Comparison of ENCODE assay signal across 19 cellular contexts in the genomic region with DNA sequence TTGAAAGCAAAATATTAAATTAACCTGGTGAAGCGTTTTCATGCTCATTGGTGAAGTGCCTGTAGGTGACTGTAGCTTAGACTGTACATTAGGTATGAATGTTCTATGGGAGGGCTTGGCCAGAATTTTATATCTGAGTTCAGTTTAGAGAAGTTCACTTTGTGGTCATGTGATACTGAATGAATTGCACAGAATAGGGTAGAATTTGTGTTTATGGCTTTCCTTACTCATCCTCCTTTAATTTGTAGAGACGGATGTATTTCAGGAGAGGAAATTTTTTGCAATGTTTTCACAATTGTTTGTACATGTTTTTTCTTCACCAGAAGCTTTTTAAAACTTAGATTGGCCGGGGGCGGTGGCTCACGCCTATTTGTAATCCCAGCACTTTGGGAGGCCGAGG. TPM values are rescaled to one million over a fixed set of nuclear protein-coding genes. Genes with fewer than 3 reads are reported as not detected.
DNase-seq lines count a peak whose midpoint lies in the region; ATAC-seq, FAIRE-seq and TF ChIP-seq lines count a peak whose summit lies in the region.
"Had no signal": no experiment of that assay in that cellular context is flagged by ENCODE, and none has a peak within 500 bp of the region (broad histone marks: within the 10 kb centered on the region; RNA-seq: fewer than 3 reads in every experiment).

No MANE protein-coding gene starts in this region.

- H3K27me3 ChIP-seq in skeletal muscle satellite cell (ENCODE audit: control insufficient read depth, insufficient read depth, low read length), result no peaks in the 10 kb centered on the region
- H3K27me3 ChIP-seq: colonic mucosa had no signal

- FAIRE-seq in urothelium cell line (lab: Jason Lieb, UNC), result no peak

- peak overlapping the region; percentile 70 for H3K4me2 ChIP-seq in skeletal muscle satellite cell (ENCODE audit: low read length)

- H3K9me3 ChIP-seq in skeletal muscle satellite cell (replicated peaks; ENCODE audit: low read length), result no peaks in the 10 kb centered on the region
- H3K9me3 ChIP-seq: colonic mucosa had no signal

- ATAC-seq in GM19035 (IDR thresholded peaks at IDR 0.05; ENCODE audit: unreplicated experiment), result no peak
- ATAC-seq: left cardiac atrium had no signal

- H3K4me3 ChIP-seq in epithelial cell of esophagus (ENCODE audit: low read length), result peak overlapping the region; percentile 1
- H3K4me3 ChIP-seq in skeletal muscle satellite cell (ENCODE audit: low read length), result peak overlapping the region; percentile 51
- H3K4me3 ChIP-seq: colonic mucosa had no signal

- POLR2A ChIA-PET in RWPE1 (lab: Yijun Ruan, JAX; ENCODE audit: low non-redundant PET), result no interaction called here

- peaks cover 42% of the 10 kb centered on the region for H3K4me1 ChIP-seq in skeletal muscle satellite cell (ENCODE audit: control insufficient read depth, insufficient read depth, low read length)
- H3K4me1 ChIP-seq: colonic mucosa had no signal

- H3K9ac ChIP-seq in skeletal muscle satellite cell (ENCODE audit: low read depth, low read length), result peak overlapping the region; percentile 80

- H3K27ac ChIP-seq in RWPE1, result peak overlapping the region; percentile 93
- H3K27ac ChIP-seq: colonic mucosa, HL-60 had no signal

- H3K36me3 ChIP-seq in skeletal muscle satellite cell (ENCODE audit: insufficient read depth, low read length), result no peaks in the 10 kb centered on the region
- H3K36me3 ChIP-seq: colonic mucosa had no signal

- TF ChIP-seq CTCF in RWPE1 (conservative IDR thresholded peaks at IDR 0.05; ENCODE audit: low read depth) (no peak), epithelial cell of esophagus (IDR thresholded peaks at IDR 0.05; ENCODE audit: insufficient read depth, low read depth, low read length, missing control alignments) (no peak)

- peak; percentile 55 for DNase-seq in GM04503 (ENCODE audit: low read depth)
- peak; percentile 41 for DNase-seq in RWPE1 (ENCODE audit: low spot score)
- DNase-seq in epithelial cell of esophagus (ENCODE audit: low read depth), result peak; percentile 58
- DNase-seq in urothelium cell line (ENCODE audit: low spot score), result no peak
- DNase-seq in superior temporal gyrus (ENCODE audit: extremely low spot score), result no peak
- DNase-seq in NCI-H2171 treated with DMSO at 0.1 percent for 48 hours (lab: John Stamatoyannopoulos, UW), result no peak
- DNase-seq: activated CD4-positive, alpha-beta T cell treated with anti-CD3 and anti-CD28 coated beads for 48 hours; activated T-cell treated with anti-CD3 and anti-CD28 coated beads, Interleukin-2, amount 50 U/mL, for 4 hours; CD4-positive, CD25-positive, alpha-beta regulatory T cell; colonic mucosa; hippocampal formation; left cardiac atrium; NCI-H2081 treated with DMSO at 0.1 percent for 48 hours; NCI-H748 treated with DMSO at 0.1 percent for 48 hours; RPMI8226; stimulated activated CD4-positive, alpha-beta T cell treated with anti-CD3 and anti-CD28 coated beads, Interleukin-12 subunit alpha, Interleukin-12 subunit beta, amount 100 ng/mL, for 4 hours had no signal

- CTCF ChIA-PET in RWPE1 (lab: Yijun Ruan, JAX), result interaction anchor here (0.6 kb wide), 1 partner anchor 13 kb away, joined by 3 read pairs; no protein-coding TSS in a partner anchor

RNA-seq across cellular contexts. Expression of a gene that starts 32.3 kb away (rescaled TPM):
- total RNA-seq in skeletal muscle satellite cell (2012; rRNA removed), result 43.9 and 50.7 TPM in 2 replicates

Comparison
In these comparisons a context has a peak if more than half of its experiments do, and no peak if none do; other contexts are left out.
1. DNase-seq: peak in GM04503 (single experiment), RWPE1 (single experiment) and epithelial cell of esophagus (single experiment); none in urothelium cell line (single experiment), superior temporal gyrus (single experiment) and NCI-H2171 treated with DMSO at 0.1 percent for 48 hours (single experiment).